ENCODE assay signal across 8 cellular contexts in the genomic region with DNA sequence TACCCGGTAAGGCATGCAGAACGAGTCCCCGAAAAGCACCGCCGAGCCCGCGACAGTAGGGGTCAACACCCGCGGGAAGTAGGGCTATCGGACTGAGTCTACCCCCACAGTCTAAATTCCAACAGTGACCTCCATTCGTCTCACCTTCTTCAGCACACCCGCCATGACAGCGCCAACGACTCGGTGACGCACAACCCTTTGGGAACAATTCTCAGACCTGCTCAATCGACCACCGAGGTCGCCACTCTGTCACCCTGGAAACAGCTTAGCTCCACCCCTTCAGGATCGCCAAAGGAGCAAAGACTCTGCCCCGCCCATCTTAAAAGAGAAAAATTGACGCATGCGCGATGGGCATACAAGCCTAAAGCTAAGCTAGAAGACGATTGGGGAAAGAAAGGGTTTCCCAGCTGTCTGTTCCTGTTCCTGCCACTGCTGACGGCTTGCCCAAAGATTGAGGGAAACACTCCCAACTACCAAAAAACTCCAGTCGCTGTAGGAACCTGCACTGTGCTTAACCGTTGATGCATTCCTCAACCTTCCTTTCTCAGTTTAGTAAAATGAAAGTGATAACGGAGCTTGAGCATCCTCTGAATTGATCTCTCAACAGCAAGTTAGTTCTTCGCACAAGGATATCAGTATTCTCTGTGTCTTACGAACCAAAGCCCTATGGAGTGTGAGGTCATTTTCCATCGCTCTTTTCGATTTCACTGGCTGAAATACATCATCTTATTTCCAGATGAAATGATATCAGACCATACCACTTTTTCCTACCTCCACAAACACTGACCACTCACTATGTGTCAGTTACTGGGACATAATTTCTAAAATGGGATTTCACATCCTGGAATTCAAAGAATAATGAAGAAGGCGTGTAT.
DNase-seq lines count a peak whose midpoint lies in the region; ATAC-seq, FAIRE-seq and TF ChIP-seq lines count a peak whose summit lies in the region.

A gene (minus strand): TSS at position 188 of the 875 bp plus-strand sequence. CDS start 23 bp downstream, at position 165.

- peak; percentile 97 to 99 for DNase-seq in AML-193 (lab: John Stamatoyannopoulos, UW)
- peak; percentile 93 for DNase-seq in NCI-H446 treated with DMSO at 0.1 percent for 48 hours (lab: John Stamatoyannopoulos, UW)
- DNase-seq in cerebellar cortex (ENCODE audit: low spot score), result peak; percentile 100
- DNase-seq in stimulated activated CD4-positive, alpha-beta T cell treated with anti-CD3 and anti-CD28 coated beads, Interleukin-12 subunit alpha, Interleukin-12 subunit beta, amount 100 ng/mL, for 4 hours, result peak; percentile 90

- peak; percentile 79 for TF ChIP-seq POLR2A in GM19099 (IDR thresholded peaks at IDR 0.05; ENCODE audit: extremely low read depth, insufficient read length, low read depth)

- peak; percentile 91 for FAIRE-seq in islet of Langerhans (lab: Jason Lieb, UNC)

- peak; percentile 96 for ATAC-seq in HG03378 (IDR thresholded peaks at IDR 0.05; ENCODE audit: unreplicated experiment)
- peak; percentile 97 to 98 for ATAC-seq in activated CD4-positive, CD25-positive, alpha-beta regulatory T cell treated with anti-CD3 and anti-CD28 coated beads, Interleukin-2, amount 50 U/mL, for 24 hours

Comparison
In these comparisons a context has a peak if more than half of its experiments do, and no peak if none do; other contexts are left out.
1. Peak in every context shown above with its lines: DNase-seq and ATAC-seq.